19 cellular contexts compared by ENCODE assay signal in the genomic region with DNA sequence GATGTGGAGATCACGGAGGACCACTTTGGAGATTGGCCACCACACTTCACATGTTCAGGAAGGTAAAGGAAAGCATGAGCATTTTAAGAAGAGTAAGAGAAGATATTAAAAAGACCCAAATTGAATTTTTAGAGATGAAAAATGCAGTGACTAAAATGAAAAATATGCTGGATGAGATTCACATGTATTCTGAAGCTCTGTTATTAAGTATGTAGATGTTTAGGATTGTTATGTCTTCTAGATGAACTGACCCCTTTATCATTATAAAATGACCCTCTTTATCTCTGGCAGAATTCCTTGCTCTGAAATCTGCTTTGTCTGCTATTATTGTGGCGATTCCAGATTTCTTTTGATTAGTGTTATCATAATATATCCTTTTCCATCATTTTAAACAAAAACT. TPM values are rescaled to one million over a fixed set of nuclear protein-coding genes. Genes with fewer than 3 reads are reported as not detected.
DNase-seq lines count a peak whose midpoint lies in the region; ATAC-seq and TF ChIP-seq lines count a peak whose summit lies in the region.
"Had no signal": no experiment of that assay in that cellular context is flagged by ENCODE, and none has a peak within 500 bp of the region (broad histone marks: within the 10 kb centered on the region; RNA-seq: fewer than 3 reads in every experiment).

No MANE protein-coding gene starts in this region.

- no peaks in the 10 kb centered on the region for H3K27me3 ChIP-seq in AG04450 (ENCODE audit: control insufficient read depth, insufficient read depth, low read length)
- no peaks in the 10 kb centered on the region for H3K27me3 ChIP-seq in SK-N-SH (ENCODE audit: insufficient read depth)
- no peaks in the 10 kb centered on the region for H3K27me3 ChIP-seq in osteoblast (ENCODE audit: insufficient read depth, low read length)
- H3K27me3 ChIP-seq: BLaER1 treated with 17β-estradiol and CSF1 and Interleukin-3, amounts not matched to agents 10 nM and 100 nM; SJCRH30 had no signal

- H3K36me3 ChIP-seq in SK-N-SH (replicated peaks in 1 of 2; ENCODE audit: control insufficient read depth in 1 of 2, insufficient read depth in 2 of 2, low read length in 1 of 2), result no peaks in the 10 kb centered on the region
- no peaks in the 10 kb centered on the region for H3K36me3 ChIP-seq in osteoblast (ENCODE audit: insufficient read depth, low read length)
- H3K36me3 ChIP-seq: BLaER1 treated with 17β-estradiol and CSF1 and Interleukin-3, amounts not matched to agents 10 nM and 100 nM; SJCRH30 had no signal

- H3K4me3 ChIP-seq in AG04450 (ENCODE audit: low read depth, low read length) (no peak overlapping the region), SK-N-SH (ENCODE audit: low read depth in 2 of 2, low read length in 1 of 2) (no peak overlapping the region), osteoblast (ENCODE audit: insufficient read depth, low read length) (no peak overlapping the region), foreskin fibroblast (ENCODE audit: low read depth in 1 of 2, low read length in 2 of 2) (no peak overlapping the region)
- H3K4me3 ChIP-seq: BLaER1 treated with 17β-estradiol and CSF1 and Interleukin-3, amounts not matched to agents 10 nM and 100 nM; SJCRH30 had no signal

- peak overlapping the region; percentile 47; the same call in 1 of the 2 replicates for H2AFZ ChIP-seq in SK-N-SH (ENCODE audit: low read depth)
- H2AFZ ChIP-seq in osteoblast (ENCODE audit: low read length), result peak overlapping the region; percentile 35

- TF ChIP-seq CTCF in AG04450 (IDR thresholded peaks at IDR 0.05; ENCODE audit: low read depth, low read length), result no peak
- no peak for TF ChIP-seq CTCF in SK-N-SH (IDR thresholded peaks at IDR 0.05)
- TF ChIP-seq CTCF in chondrocyte (IDR thresholded peaks at IDR 0.05), result no peak
- TF ChIP-seq CTCF in osteoblast (IDR thresholded peaks at IDR 0.05; ENCODE audit: extremely low read depth, low read depth, low read length), result no peak
- no peak for TF ChIP-seq CTCF in foreskin fibroblast (IDR thresholded peaks at IDR 0.05; ENCODE audit: low read depth, low read length)
- no peak for TF ChIP-seq CTCF in nephron progenitor cell (IDR thresholded peaks at IDR 0.05)

- peak overlapping the region; percentile 53 for H3K27ac ChIP-seq in AG04450 (ENCODE audit: low read depth, low read length)
- peak overlapping the region in 1 of 2 experiments; percentile 63; a peak in 2 of 4 replicates for H3K27ac ChIP-seq in SK-N-SH (ENCODE audit: low read depth in 2 of 2, low read length in 1 of 2)
- peak overlapping the region; percentile 76 for H3K27ac ChIP-seq in osteoblast (ENCODE audit: low read depth, low read length)
- H3K27ac ChIP-seq: BLaER1 treated with 17β-estradiol and CSF1 and Interleukin-3, amounts not matched to agents 10 nM and 100 nM; RWPE1; SJCRH30 had no signal

- no peaks in the 10 kb centered on the region for H3K9me3 Mint-ChIP-seq in chondrocyte (ENCODE audit: low read depth)
- no peaks in the 10 kb centered on the region for H3K9me3 Mint-ChIP-seq in nephron progenitor cell

- H3K4me3 Mint-ChIP-seq in chondrocyte (ENCODE audit: unreplicated experiment) (no peak overlapping the region), nephron progenitor cell (no peak overlapping the region)

- H3K27me3 Mint-ChIP-seq in chondrocyte (ENCODE audit: low read depth) (no peaks in the 10 kb centered on the region), nephron progenitor cell (ENCODE audit: low read depth, poor library complexity) (no peaks in the 10 kb centered on the region)

- WGBS in SK-N-SH (ENCODE audit: low lambda C conversion rate), result 76% methylated on average over 2 of the region's 2 CpGs

- H3K9me3 ChIP-seq in AG04450 (ENCODE audit: control insufficient read depth, insufficient read depth, low read length) (no peaks in the 10 kb centered on the region), SK-N-SH (no peaks in the 10 kb centered on the region), osteoblast (ENCODE audit: low read depth, low read length) (no peaks in the 10 kb centered on the region)
- H3K9me3 ChIP-seq: BLaER1 treated with 17β-estradiol and CSF1 and Interleukin-3, amounts not matched to agents 10 nM and 100 nM; SJCRH30 had no signal

- TF ChIP-seq RAD21 in SK-N-SH (IDR thresholded peaks at IDR 0.05; ENCODE audit: low read length), result no peak

- H3K9me2 ChIP-seq in SK-N-SH, result no peaks in the 10 kb centered on the region

- POLR2A ChIA-PET in AG04450 (lab: Yijun Ruan, JAX) (no interaction called here), SK-N-SH (lab: Yijun Ruan, JAX) (no interaction called here)

- peaks cover 30% of the 10 kb centered on the region for H3K4me1 Mint-ChIP-seq in chondrocyte (ENCODE audit: low read depth)
- H3K4me1 Mint-ChIP-seq in nephron progenitor cell, result no peaks in the 10 kb centered on the region

- no peaks in the 10 kb centered on the region for H3K79me2 ChIP-seq in SK-N-SH (ENCODE audit: insufficient read depth)
- no peaks in the 10 kb centered on the region for H3K79me2 ChIP-seq in osteoblast (ENCODE audit: insufficient read depth, low read length)

- peaks cover 0 to 9% of the 10 kb centered on the region in 2 experiments; a peak in 3 of 4 replicates for H3K4me1 ChIP-seq in SK-N-SH (ENCODE audit: control insufficient read depth in 1 of 2, insufficient read depth in 2 of 2, low read depth in 1 of 2, low read length in 1 of 2)
- H3K4me1 ChIP-seq in osteoblast (ENCODE audit: insufficient read depth, low read length), result peaks cover 22% of the 10 kb centered on the region
- H3K4me1 ChIP-seq: BLaER1 treated with 17β-estradiol and CSF1 and Interleukin-3, amounts not matched to agents 10 nM and 100 nM; SJCRH30 had no signal

- H3K36me3 Mint-ChIP-seq in chondrocyte (ENCODE audit: low read depth) (peaks cover 1% of the 10 kb centered on the region), nephron progenitor cell (ENCODE audit: low read depth) (no peaks in the 10 kb centered on the region)

- no peak for DNase-seq in AG04450 (ENCODE audit: low read depth, low spot score)
- no peak for DNase-seq in SK-N-SH
- no peak for DNase-seq in chondrocyte (ENCODE audit: low spot score)
- peak; percentile 25 for DNase-seq in osteoblast (ENCODE audit: insufficient read length, low spot score, missing footprints)
- DNase-seq in foreskin fibroblast, result no peak
- DNase-seq in SK-N-DZ (ENCODE audit: low spot score), result no peak
- no peak for DNase-seq in nephron progenitor cell
- DNase-seq: 8988T, DMS 273 treated with DMSO at 0.1 percent for 48 hours, H7, KBM-7, MV-4-11, NCI-H1417, NCI-H1930, NCI-H748 treated with DMSO at 0.1 percent for 48 hours, SJCRH30 had no signal

- peak overlapping the region; percentile 89 for H3K27ac Mint-ChIP-seq in chondrocyte (ENCODE audit: unreplicated experiment)
- no peak overlapping the region for H3K27ac Mint-ChIP-seq in nephron progenitor cell

- CTCF ChIA-PET in AG04450 (lab: Charles Lee) (interaction anchor here (0.7 kb wide), 1 partner anchor 132 kb away, joined by 3 read pairs; no protein-coding TSS in a partner anchor), SK-N-SH (lab: Yijun Ruan, JAX) (interaction anchor here (1.1 kb wide), 1 partner anchor 9 kb away, joined by 3 read pairs; no protein-coding TSS in a partner anchor)

- peaks cover 5% of the 10 kb centered on the region for H3F3A ChIP-seq in SK-N-SH (replicated peaks; ENCODE audit: insufficient read depth)

- no peak for ATAC-seq in GM21576 (IDR thresholded peaks at IDR 0.05; ENCODE audit: unreplicated experiment)

- H3K4me2 ChIP-seq in SK-N-SH (peak overlapping the region; percentile 1; the same call in 1 of the 2 replicates), osteoblast (ENCODE audit: insufficient read depth, low read length) (peak overlapping the region; percentile 63)
- H3K4me2 ChIP-seq: BLaER1 treated with 17β-estradiol and CSF1 and Interleukin-3, amounts not matched to agents 10 nM and 100 nM had no signal

- H3K9ac ChIP-seq in SK-N-SH, result no peak overlapping the region
- H3K9ac ChIP-seq: BLaER1 treated with 17β-estradiol and CSF1 and Interleukin-3, amounts not matched to agents 10 nM and 100 nM had no signal

- H4K20me1 ChIP-seq in SK-N-SH (ENCODE audit: insufficient read depth) (no peaks in the 10 kb centered on the region), osteoblast (ENCODE audit: insufficient read depth, low read length) (no peaks in the 10 kb centered on the region)
- H4K20me1 ChIP-seq: BLaER1 treated with 17β-estradiol and CSF1 and Interleukin-3, amounts not matched to agents 10 nM and 100 nM had no signal

- no peak for TF ChIP-seq EP300 in SK-N-SH (IDR thresholded peaks at IDR 0.05; ENCODE audit: borderline replicate concordance in 1 of 2, low read depth in 1 of 2, low read length in 1 of 2)

TF ChIP-seq in SK-N-SH, 30 proteins besides CTCF, POLR2A, EP300 and RAD21 (continues in another document):
- TF ChIP-seq, protein P1, sequence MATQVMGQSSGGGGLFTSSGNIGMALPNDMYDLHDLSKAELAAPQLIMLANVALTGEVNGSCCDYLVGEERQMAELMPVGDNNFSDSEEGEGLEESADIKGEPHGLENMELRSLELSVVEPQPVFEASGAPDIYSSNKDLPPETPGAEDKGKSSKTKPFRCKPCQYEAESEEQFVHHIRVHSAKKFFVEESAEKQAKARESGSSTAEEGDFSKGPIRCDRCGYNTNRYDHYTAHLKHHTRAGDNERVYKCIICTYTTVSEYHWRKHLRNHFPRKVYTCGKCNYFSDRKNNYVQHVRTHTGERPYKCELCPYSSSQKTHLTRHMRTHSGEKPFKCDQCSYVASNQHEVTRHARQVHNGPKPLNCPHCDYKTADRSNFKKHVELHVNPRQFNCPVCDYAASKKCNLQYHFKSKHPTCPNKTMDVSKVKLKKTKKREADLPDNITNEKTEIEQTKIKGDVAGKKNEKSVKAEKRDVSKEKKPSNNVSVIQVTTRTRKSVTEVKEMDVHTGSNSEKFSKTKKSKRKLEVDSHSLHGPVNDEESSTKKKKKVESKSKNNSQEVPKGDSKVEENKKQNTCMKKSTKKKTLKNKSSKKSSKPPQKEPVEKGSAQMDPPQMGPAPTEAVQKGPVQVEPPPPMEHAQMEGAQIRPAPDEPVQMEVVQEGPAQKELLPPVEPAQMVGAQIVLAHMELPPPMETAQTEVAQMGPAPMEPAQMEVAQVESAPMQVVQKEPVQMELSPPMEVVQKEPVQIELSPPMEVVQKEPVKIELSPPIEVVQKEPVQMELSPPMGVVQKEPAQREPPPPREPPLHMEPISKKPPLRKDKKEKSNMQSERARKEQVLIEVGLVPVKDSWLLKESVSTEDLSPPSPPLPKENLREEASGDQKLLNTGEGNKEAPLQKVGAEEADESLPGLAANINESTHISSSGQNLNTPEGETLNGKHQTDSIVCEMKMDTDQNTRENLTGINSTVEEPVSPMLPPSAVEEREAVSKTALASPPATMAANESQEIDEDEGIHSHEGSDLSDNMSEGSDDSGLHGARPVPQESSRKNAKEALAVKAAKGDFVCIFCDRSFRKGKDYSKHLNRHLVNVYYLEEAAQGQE (IDR thresholded peaks at IDR 0.05; ENCODE audit: low read depth, low read length), result no peak

RNA-seq across cellular contexts. Expression of gene DYNC2LI1, which starts 36.0 kb away (rescaled TPM):
- polyA plus RNA-seq in AG04450 (2011; rRNA removed), result 17.7 and 23.3 TPM in 2 replicates
- 4.2 and 7.4 TPM in 2 replicates for polyA minus RNA-seq in AG04450 (2011; rRNA and poly(A)+ RNA removed)
- 20.4 and 26.6 TPM in 2 replicates for polyA plus RNA-seq in SK-N-SH (2012; rRNA removed)
- 31.3 and 44.6 TPM in 2 replicates for polyA plus RNA-seq in SK-N-SH (2012; cell fraction: cytosol; rRNA removed)
- polyA plus RNA-seq in SK-N-SH (2012; cell fraction: nucleus; rRNA removed), result 20.7 and 36.7 TPM in 2 replicates
- 10.8 to 16.9 TPM (median 11.1 TPM) in 3 replicates for total RNA-seq in chondrocyte
- total RNA-seq in osteoblast, result 26.8 and 29.2 TPM in 2 replicates
- 18.7 and 21.8 TPM in 2 replicates for polyA plus RNA-seq in SK-N-DZ (2014; cell fraction: cytosol; rRNA removed)
- 25.6 and 29.4 TPM in 2 replicates for polyA plus RNA-seq in SK-N-DZ (2014; cell fraction: nucleus; rRNA removed)
